In genomic region chr15:43274136-43274535, GRCh38 we compare ENCODE assay signal across 18 cellular contexts. TPM values are rescaled to one million over a fixed set of nuclear protein-coding genes. Genes with fewer than 3 reads are reported as not detected.
DNase-seq lines count a peak whose midpoint lies in the region; ATAC-seq, FAIRE-seq and TF ChIP-seq lines count a peak whose summit lies in the region.
"Had no signal": no experiment of that assay in that cellular context is flagged by ENCODE, and none has a peak within 500 bp of the region (broad histone marks: within the 10 kb centered on the region; RNA-seq: fewer than 3 reads in every experiment).

No MANE protein-coding gene starts in this region.

- H3K36me3 ChIP-seq in pancreas (no peaks in the 10 kb centered on the region), colonic mucosa (no peaks in the 10 kb centered on the region)
- H3K36me3 ChIP-seq: gastroesophageal sphincter, spleen, uterus had no signal

- H3K9me3 ChIP-seq in pancreas (no peaks in the 10 kb centered on the region), colonic mucosa (no peaks in the 10 kb centered on the region)
- H3K9me3 ChIP-seq: gastroesophageal sphincter, uterus had no signal

- intact Hi-C loops in cardiac septum (cut with DNase I) (no loop called here), pancreas (cut with DNase I) (no loop called here), colonic mucosa (cut with DNase I) (no loop called here)

- DNase-seq in ELR (ENCODE audit: low read depth) (peak; percentile 44), RPMI7951 (ENCODE audit: low read depth) (peak; percentile 58), cardiac septum (ENCODE audit: low spot score) (peak; percentile 87), pancreas (peak in 5 of 6 donors; percentile 41 to 70 (median 54)), CD1c-positive myeloid dendritic cell (ENCODE audit: extremely low spot score) (no peak), NCI-H2171 (lab: John Stamatoyannopoulos, UW) (no peak), colonic mucosa (no peak)
- DNase-seq: activated T-cell treated with anti-CD3 and anti-CD28 coated beads, Interleukin-2, amount 50 U/mL, for 1 hour; KG1; NCI-H1417 treated with DMSO at 0.1 percent for 48 hours; spleen; stimulated activated naive CD8-positive, alpha-beta T cell treated with anti-CD3 and anti-CD28 coated beads, Interleukin-15, amount 100 ng/mL, for 72 hours; uterus had no signal

- H3K4me3 ChIP-seq in pancreas (no peak overlapping the region), colonic mucosa (no peak overlapping the region)
- H3K4me3 ChIP-seq: gastroesophageal sphincter, spleen, uterus had no signal

- TF ChIP-seq CTCF in pancreas (IDR thresholded peaks at IDR 0.05), result no peak
- TF ChIP-seq CTCF in colonic mucosa (IDR thresholded peaks at IDR 0.05), result no peak

- no peak for FAIRE-seq in pancreas (lab: Jason Lieb, UNC)
- FAIRE-seq: D721Med had no signal

- H3K4me1 ChIP-seq in pancreas (no peaks in the 10 kb centered on the region), colonic mucosa (no peaks in the 10 kb centered on the region)
- H3K4me1 ChIP-seq: gastroesophageal sphincter, uterus had no signal

- WGBS in pancreas, 2 donors, result 29 to 31% methylated on average over 9 of the region's 9 CpGs

- peak; percentile 80 to 95 (median 91) for ATAC-seq in pancreas
- ATAC-seq in GM18498 (IDR thresholded peaks at IDR 0.05; ENCODE audit: unreplicated experiment), result no peak
- ATAC-seq: gastroesophageal sphincter; SK-N-SH treated with all-trans-retinoic acid at 6 μM for 48 hours; stimulated activated naive CD8-positive, alpha-beta T cell treated with anti-CD3 and anti-CD28 coated beads, Interleukin-15, amount 100 ng/mL, for 72 hours had no signal

- H3K27me3 ChIP-seq in pancreas, result no peaks in the 10 kb centered on the region
- no peaks in the 10 kb centered on the region for H3K27me3 ChIP-seq in colonic mucosa
- H3K27me3 ChIP-seq: uterus had no signal

- no peak overlapping the region for H3K27ac ChIP-seq in pancreas
- H3K27ac ChIP-seq in colonic mucosa, result no peak overlapping the region
- H3K27ac ChIP-seq: gastroesophageal sphincter, spleen, uterus had no signal

- H3K9ac ChIP-seq in colonic mucosa (ENCODE audit: low read depth in 2 of 2, low read length in 2 of 2), result no peak overlapping the region

RNA-seq across cellular contexts. Expression of gene TGM5, which starts 7.4 kb away (rescaled TPM):
- not detected in 2 replicates for total RNA-seq in RPMI7951 (2014; rRNA removed; shearing (Covaris generic))
- not detected for total RNA-seq in cardiac septum
- total RNA-seq in pancreas, result not detected
- polyA plus RNA-seq in pancreas, result not detected
- not detected for total RNA-seq in colonic mucosa
- total RNA-seq: mesothelial cell of epicardium, spleen, uterus had no signal

RNA-seq across cellular contexts. Expression of gene TGM7, which starts 27.9 kb away (rescaled TPM):
- total RNA-seq in RPMI7951 (2014; rRNA removed; shearing (Covaris generic)), result not detected in 2 replicates
- total RNA-seq in cardiac septum (not detected), pancreas (not detected), colonic mucosa (not detected)
- polyA plus RNA-seq in pancreas, result not detected
- total RNA-seq: gastroesophageal sphincter, mesothelial cell of epicardium, spleen, uterus had no signal
- polyA plus RNA-seq: spleen had no signal

RNA-seq across cellular contexts. Expression of gene EPB42, which starts 53.3 kb away (rescaled TPM):
- not detected in 2 replicates for total RNA-seq in RPMI7951 (2014; rRNA removed; shearing (Covaris generic))
- 0.38 TPM for total RNA-seq in cardiac septum
- not detected for total RNA-seq in pancreas
- not detected for polyA plus RNA-seq in pancreas
- total RNA-seq in colonic mucosa, result not detected

RNA-seq across cellular contexts. Expression of gene LCMT2, which starts 56.2 kb away (rescaled TPM):
- total RNA-seq in RPMI7951 (2014; rRNA removed; shearing (Covaris generic)), result 9.5 and 14.7 TPM in 2 replicates
- total RNA-seq in cardiac septum (6.4 TPM), pancreas (1 to 10 TPM; 1.9 to 5.0 (median 3.9) TPM), colonic mucosa (1 to 10 TPM; 7.7 to 8.3 TPM)
- 1 to 10 TPM; 1.7 to 4.4 TPM for polyA plus RNA-seq in pancreas

Comparison
In these comparisons a context has a peak if more than half of its experiments do, and no peak if none do; other contexts are left out.
1. DNase-seq: peak in ELR (single experiment), RPMI7951 (single experiment), cardiac septum (single experiment) and pancreas (5 of 6); none in CD1c-positive myeloid dendritic cell (single experiment), NCI-H2171 (single experiment) and colonic mucosa (single experiment).